ENCODE assay signal across 1 cellular context in genomic region chr13:48532473-48533206, GRCh38.
TF ChIP-seq lines count a peak whose summit lies in the region.

Gene RCBTB2 (minus strand): TSS chr13:48533080. CDS start chr13:48521939, 11,141 bp downstream.

TF ChIP-seq in HepG2, 621 proteins besides CTCF, POLR2A, EP300 and RAD21 (continued from another document and continues in another):
- TF ChIP-seq PLSCR1 (CRISPR knock-in tag; IDR thresholded peaks at IDR 0.05; ENCODE audit: borderline replicate concordance) (no peak), CCAR2 (optimal IDR thresholded peaks at IDR 0.05; ENCODE audit: low read depth, low read length) (no peak), REPIN1 (CRISPR knock-in tag; IDR thresholded peaks at IDR 0.05; ENCODE audit: borderline replicate concordance, low read depth) (peak; percentile 78), ZBTB7B (CRISPR knock-in tag; IDR thresholded peaks at IDR 0.05) (peak; percentile 90), ZNF205 (CRISPR knock-in tag; IDR thresholded peaks at IDR 0.05) (peak; percentile 62; the same call in 1 of the 2 replicates), ZNF276 (CRISPR knock-in tag; IDR thresholded peaks at IDR 0.05; ENCODE audit: low read depth) (no peak; the same call in 1 of the 2 replicates), ZNF354B (CRISPR knock-in tag; IDR thresholded peaks at IDR 0.05) (no peak), CBX2 (IDR thresholded peaks at IDR 0.05; ENCODE audit: low read depth, low read length) (no peak), CBX2 (CRISPR knock-in tag; IDR thresholded peaks at IDR 0.05; ENCODE audit: low read depth) (no peak), GABPB1 (CRISPR knock-in tag; IDR thresholded peaks at IDR 0.05) (peak; percentile 86), ZNF577 (CRISPR knock-in tag; IDR thresholded peaks at IDR 0.05; ENCODE audit: borderline replicate concordance, low read depth) (no peak), SALL1 (CRISPR knock-in tag; IDR thresholded peaks at IDR 0.05) (peak; percentile 76), FUBP1 (CRISPR knock-in tag; IDR thresholded peaks at IDR 0.05; ENCODE audit: borderline replicate concordance) (no peak), SP140L (CRISPR knock-in tag; IDR thresholded peaks at IDR 0.05; ENCODE audit: borderline replicate concordance) (no peak), NFIC (IDR thresholded peaks at IDR 0.05; ENCODE audit: low read length) (no peak), ZNF335 (CRISPR knock-in tag; IDR thresholded peaks at IDR 0.05) (peak; percentile 65; the same call in 1 of the 2 replicates), KDM6A (CRISPR knock-in tag; IDR thresholded peaks at IDR 0.05; ENCODE audit: low read depth) (no peak), SNAPC5 (CRISPR knock-in tag; IDR thresholded peaks at IDR 0.05; ENCODE audit: borderline replicate concordance) (peak; percentile 78; the same call in 1 of the 2 replicates), ZNF768 (CRISPR knock-in tag; IDR thresholded peaks at IDR 0.05) (peak; percentile 76; the same call in 1 of the 2 replicates), ZNF496 (CRISPR knock-in tag; IDR thresholded peaks at IDR 0.05; ENCODE audit: insufficient replicate concordance) (no peak), SRF (IDR thresholded peaks at IDR 0.05; ENCODE audit: low read depth, low read length) (no peak), JUND (CRISPR knock-in tag; IDR thresholded peaks at IDR 0.05) (no peak), CEBPB (IDR thresholded peaks at IDR 0.05; ENCODE audit: borderline replicate concordance, low read depth, low read length) (no peak), TAF1 (CRISPR knock-in tag; IDR thresholded peaks at IDR 0.05) (peak; percentile 79), HMGXB4 (CRISPR knock-in tag; IDR thresholded peaks at IDR 0.05; ENCODE audit: borderline replicate concordance in 1 of 2, low read depth in 1 of 2) (peak in 1 of 2 experiments; percentile 79; a peak in 3 of 4 replicates), ZNF251 (CRISPR knock-in tag; IDR thresholded peaks at IDR 0.05) (no peak), ZNF326 (CRISPR knock-in tag; IDR thresholded peaks at IDR 0.05; ENCODE audit: borderline replicate concordance) (no peak), ZSCAN5A (CRISPR knock-in tag; IDR thresholded peaks at IDR 0.05; ENCODE audit: borderline replicate concordance) (no peak), ZNF724P (CRISPR knock-in tag; IDR thresholded peaks at IDR 0.05; ENCODE audit: borderline replicate concordance) (peak; percentile 71), ATF4 (CRISPR knock-in tag; IDR thresholded peaks at IDR 0.05) (0 out of 4 replicates have a peak, but pooled peaks of 1 of the 2 experiments have one; percentile 20), SNAI1 (CRISPR knock-in tag; IDR thresholded peaks at IDR 0.05; ENCODE audit: borderline replicate concordance) (peak; percentile 76; the same call in 1 of the 2 replicates), ZNF547 (CRISPR knock-in tag; IDR thresholded peaks at IDR 0.05) (no peak), ZNF530 (CRISPR knock-in tag; IDR thresholded peaks at IDR 0.05; ENCODE audit: low read depth) (no peak), BRCA1 (CRISPR knock-in tag; IDR thresholded peaks at IDR 0.05) (peak; percentile 90), ZNF816 (CRISPR knock-in tag; IDR thresholded peaks at IDR 0.05; ENCODE audit: borderline replicate concordance) (no peak; the same call in 1 of the 2 replicates), RFXANK (CRISPR knock-in tag; IDR thresholded peaks at IDR 0.05) (no peak), ZXDC (CRISPR knock-in tag; IDR thresholded peaks at IDR 0.05) (0 out of 2 replicates have a peak, but pooled peaks have one; percentile 45), NCOA2 (CRISPR knock-in tag; IDR thresholded peaks at IDR 0.05) (0 out of 2 replicates have a peak, but pooled peaks have one; percentile 12), RXRB (CRISPR knock-in tag; IDR thresholded peaks at IDR 0.05; ENCODE audit: borderline replicate concordance) (0 out of 2 replicates have a peak, but pooled peaks have one; percentile 22), PCBP1 (IDR thresholded peaks at IDR 0.05; ENCODE audit: borderline replicate concordance, low read depth, low read length) (no peak), ZFP37 (CRISPR knock-in tag; IDR thresholded peaks at IDR 0.05; ENCODE audit: borderline replicate concordance) (peak; percentile 66; the same call in 1 of the 2 replicates), RORA (CRISPR knock-in tag; IDR thresholded peaks at IDR 0.05) (no peak), RFX3 (CRISPR knock-in tag; IDR thresholded peaks at IDR 0.05) (no peak), SIN3A (IDR thresholded peaks at IDR 0.05; ENCODE audit: borderline replicate concordance, low read depth, low read length) (no peak; the same call in 1 of the 2 replicates), XBP1 (CRISPR knock-in tag; IDR thresholded peaks at IDR 0.05) (peak; percentile 67; the same call in 1 of the 2 replicates), ZNF652 (CRISPR knock-in tag; IDR thresholded peaks at IDR 0.05; ENCODE audit: borderline replicate concordance, low read depth) (no peak), SMAD3 (CRISPR knock-in tag; IDR thresholded peaks at IDR 0.05) (no peak), MXD1 (CRISPR knock-in tag; IDR thresholded peaks at IDR 0.05) (peak; percentile 73), ZNF687 (CRISPR knock-in tag; IDR thresholded peaks at IDR 0.05) (peak; percentile 99), GLI4 (CRISPR knock-in tag; IDR thresholded peaks at IDR 0.05; ENCODE audit: borderline replicate concordance) (no peak), ZNF274 (CRISPR knock-in tag; IDR thresholded peaks at IDR 0.05) (0 out of 2 replicates have a peak, but pooled peaks have one; percentile 38), THAP11 (CRISPR knock-in tag; IDR thresholded peaks at IDR 0.05) (peak; percentile 28), EEA1 (CRISPR knock-in tag; IDR thresholded peaks at IDR 0.05; ENCODE audit: borderline replicate concordance) (peak; percentile 92; the same call in 1 of the 2 replicates), STAG1 (CRISPR knock-in tag; IDR thresholded peaks at IDR 0.05) (0 out of 2 replicates have a peak, but pooled peaks have one; percentile 15)
